In genomic region chr6:93299622-93300021, GRCh38 we compare ENCODE assay signal across 25 cellular contexts.
"Had no signal": no experiment of that assay in that cellular context is flagged by ENCODE, and none has a peak within 500 bp of the region (broad histone marks: within the 10 kb centered on the region; RNA-seq: fewer than 3 reads in every experiment).

No MANE protein-coding gene starts in this region.

- H3K9me3 ChIP-seq: colonic mucosa, esophagus muscularis mucosa, esophagus squamous epithelium, gastrocnemius medialis, gastroesophageal sphincter had no signal

- H3K4me3 ChIP-seq: colonic mucosa, coronary artery, dorsolateral prefrontal cortex, esophagus muscularis mucosa, esophagus squamous epithelium, gastrocnemius medialis, gastroesophageal sphincter, heart left ventricle, heart right ventricle had no signal

- ATAC-seq: effector memory CD8-positive, alpha-beta T cell; esophagus mucosa; foreskin keratinocyte; gastrocnemius medialis; gastroesophageal sphincter; heart left ventricle; heart right ventricle had no signal

- H3K36me3 ChIP-seq: colonic mucosa, esophagus squamous epithelium, gastrocnemius medialis, gastroesophageal sphincter, heart left ventricle, heart right ventricle had no signal

- DNase-seq: colonic mucosa; cortex of kidney; dermis blood vessel endothelial cell; dorsolateral prefrontal cortex; effector CD4-positive, alpha-beta T cell; effector CD8-positive, alpha-beta T cell; effector memory CD4-positive, alpha-beta T cell; effector memory CD8-positive, alpha-beta T cell; endodermal cell; erythroblast; esophagus squamous epithelium; foreskin fibroblast; foreskin keratinocyte; foreskin melanocyte; gastrocnemius medialis; glutamatergic neuron; head of caudate nucleus; heart left ventricle; heart right ventricle had no signal

- H3K4me3 Mint-ChIP-seq: dendritic cell treated with granulocyte-macrophage colony-stimulating factor and Interleukin-4, amounts not matched to agents 40 ng/mL and 50 ng/mL, for 4 days; effector memory CD8-positive, alpha-beta T cell; endodermal cell had no signal

- H3K4me1 ChIP-seq: colonic mucosa, esophagus squamous epithelium, foreskin keratinocyte, gastrocnemius medialis, heart left ventricle, heart right ventricle had no signal

- H3K9me3 Mint-ChIP-seq: dendritic cell treated with granulocyte-macrophage colony-stimulating factor and Interleukin-4, amounts not matched to agents 40 ng/mL and 50 ng/mL, for 4 days; endodermal cell had no signal

- H3K27ac ChIP-seq: colonic mucosa, coronary artery, dorsolateral prefrontal cortex, epithelial cell of prostate, esophagus muscularis mucosa, esophagus squamous epithelium, foreskin keratinocyte, gastrocnemius medialis, gastroesophageal sphincter, heart left ventricle, heart right ventricle had no signal

- H3K27ac Mint-ChIP-seq: dendritic cell treated with granulocyte-macrophage colony-stimulating factor and Interleukin-4, amounts not matched to agents 40 ng/mL and 50 ng/mL, for 4 days; effector memory CD8-positive, alpha-beta T cell; endodermal cell had no signal

- H3K27me3 Mint-ChIP-seq: dendritic cell treated with granulocyte-macrophage colony-stimulating factor and Interleukin-4, amounts not matched to agents 40 ng/mL and 50 ng/mL, for 4 days; effector memory CD8-positive, alpha-beta T cell had no signal
